8 cellular contexts compared by ENCODE assay signal in the genomic region with DNA sequence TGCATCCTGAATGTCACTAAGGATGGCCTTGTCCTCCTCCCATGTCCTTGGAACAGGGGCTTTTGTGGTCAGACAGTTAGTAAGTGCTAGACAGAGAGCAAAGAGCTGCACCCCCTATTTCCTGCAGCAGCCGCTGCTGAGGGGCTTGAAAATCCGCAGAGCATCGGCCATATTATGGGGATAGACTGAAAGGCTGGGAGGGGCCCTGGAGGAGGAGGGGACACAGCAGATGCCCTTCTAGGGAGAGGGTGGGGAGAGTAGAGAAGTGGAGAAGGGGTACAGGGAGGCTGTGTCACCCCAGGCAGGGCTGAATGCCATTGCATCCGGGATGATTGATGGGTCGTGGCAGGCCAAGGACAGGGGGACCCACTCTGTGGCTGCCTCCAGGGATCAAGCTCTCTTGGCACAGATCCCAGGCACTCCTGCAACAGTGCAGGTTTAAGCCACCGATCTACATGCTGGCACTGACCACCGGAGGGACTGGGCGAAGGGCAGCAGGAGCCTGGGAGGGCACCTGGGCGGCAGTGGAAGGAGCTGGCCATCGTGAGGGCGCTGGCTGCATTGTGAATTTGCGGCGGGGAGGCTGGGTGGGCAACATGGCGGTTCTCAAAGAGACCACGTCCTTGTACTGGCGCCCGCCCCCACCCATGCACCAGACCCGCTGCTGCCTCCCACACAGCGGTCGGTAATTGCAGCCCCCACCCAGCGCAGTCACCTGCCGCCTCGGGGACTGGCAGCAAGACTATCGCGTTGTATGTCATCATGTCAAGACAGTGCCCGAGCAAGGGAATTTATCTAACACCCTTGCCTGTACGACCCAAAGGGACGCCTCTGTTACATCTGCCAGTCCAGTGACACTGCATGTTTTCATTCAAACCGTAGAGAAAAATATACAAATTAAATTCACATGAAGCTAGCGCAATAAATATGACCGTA. TPM values are rescaled to one million over a fixed set of nuclear protein-coding genes. Genes with fewer than 3 reads are reported as not detected.
DNase-seq lines count a peak whose midpoint lies in the region; TF ChIP-seq lines count a peak whose summit lies in the region.
"Not testable (repeated sequence)": the region's sequence is repeated elsewhere in the genome, so short reads cannot be mapped to it uniquely, and the experiment has no call there.

No MANE protein-coding gene starts in this region.

- H3K9ac ChIP-seq in iPS-18a (ENCODE audit: low read length) = peak overlapping the region; percentile 56

- not testable (repeated sequence) for H4K20me1 ChIP-seq in DOHH2 (ENCODE audit: control insufficient read depth, insufficient read depth, low read depth, low read length)

- 8% methylated on average over 28 of the region's 31 CpGs for WGBS in thymus

- TF ChIP-seq CTCF in DOHH2 (IDR thresholded peaks at IDR 0.05; ENCODE audit: low read depth, low read length, poor library complexity, severe bottlenecking); dorsolateral prefrontal cortex (IDR thresholded peaks at IDR 0.05 in 54 of 56, conservative IDR thresholded peaks at IDR 0.05 in 2 of 56; ENCODE audit: low read depth in 1 of 56, partially characterized antibody in 56 of 56); neutrophil (IDR thresholded peaks at IDR 0.05): not testable (repeated sequence)

- H3K9me2 ChIP-seq in DOHH2 (replicated peaks; ENCODE audit: control insufficient read depth, low read length) = not testable (repeated sequence)

- H3K4me3 ChIP-seq in DOHH2 (ENCODE audit: low read length) = peak overlapping the region; percentile 84
- peak overlapping the region; percentile 52 to 99 (median 84) for H3K4me3 ChIP-seq in dorsolateral prefrontal cortex
- H3K4me3 ChIP-seq in iPS-18a (ENCODE audit: low read length) = peak overlapping the region; percentile 89
- H3K4me3 ChIP-seq in neutrophil (ENCODE audit: low read depth in 1 of 2, low read length in 1 of 2) = peak overlapping the region; percentile 56 to 74
- peak overlapping the region; percentile 70 for H3K4me3 ChIP-seq in thymus (ENCODE audit: low read length)

- H3K4me2 ChIP-seq in DOHH2 (ENCODE audit: low read length) = peak overlapping the region; percentile 97

- intact Hi-C loops in dorsolateral prefrontal cortex (cut with DNase I) = loop anchor here (1.0 to 5.0 kb wide), 6 partner anchors 24 to 102 kb away; a partner anchor contains a TSS

- not testable (repeated sequence) for H3K9me3 ChIP-seq in DOHH2 (ENCODE audit: control insufficient read depth, insufficient read depth, low read length); iPS-18a (ENCODE audit: control insufficient read depth, low read depth, low read length); neutrophil; thymus (ENCODE audit: control insufficient read depth)

- DNase-seq in HT-29 (ENCODE audit: low spot score) = peak; percentile 28
- DNase-seq in OCI-M1 (lab: John Stamatoyannopoulos, UW) = peak; percentile 56
- peak; percentile 3 for DNase-seq in activated T-cell treated with anti-CD3 and anti-CD28 coated beads for 48 hours (ENCODE audit: low read depth)
- DNase-seq in dorsolateral prefrontal cortex = peak in 6 of 10 donors; percentile 32 to 61 (median 42)

- H3K4me1 ChIP-seq in DOHH2 (ENCODE audit: control insufficient read depth, low read length) (peaks cover 57% of the 10 kb centered on the region), iPS-18a (ENCODE audit: control insufficient read depth, low read depth, low read length) (peaks cover 25% of the 10 kb centered on the region), neutrophil (ENCODE audit: control insufficient read depth in 1 of 2, insufficient read depth in 1 of 2, low read depth in 1 of 2, low read length in 1 of 2) (peaks cover 8 to 15% of the 10 kb centered on the region in 2 experiments)
- not testable (repeated sequence) for H3K4me1 ChIP-seq in thymus (ENCODE audit: control insufficient read depth, insufficient read depth, low read length)

- H3K27ac ChIP-seq in DOHH2 (ENCODE audit: low read depth, low read length) = 0 out of 2 replicates have a peak overlapping the region, but pooled peaks have one; percentile 0
- H3K27ac ChIP-seq in dorsolateral prefrontal cortex = peak overlapping the region in 56 of 59 donors; percentile 45 to 99 (median 96)
- H3K27ac ChIP-seq in iPS-18a (ENCODE audit: low read length); neutrophil; thymus (ENCODE audit: low read depth): not testable (repeated sequence)

- H3F3A ChIP-seq in DOHH2 (ENCODE audit: control insufficient read depth, insufficient read depth) = peaks cover 30% of the 10 kb centered on the region

- not testable (repeated sequence) for H3K27me3 ChIP-seq in DOHH2 (ENCODE audit: control insufficient read depth, low read length); dorsolateral prefrontal cortex; iPS-18a (ENCODE audit: control insufficient read depth, insufficient read depth, low read length); thymus (ENCODE audit: control insufficient read depth, insufficient read depth)
- peaks cover 90% of the 10 kb centered on the region for H3K27me3 ChIP-seq in neutrophil

- H3K36me3 ChIP-seq in DOHH2 (ENCODE audit: control insufficient read depth, low read length) (peaks cover 24% of the 10 kb centered on the region), iPS-18a (ENCODE audit: control insufficient read depth, low read depth, low read length) (peaks cover 29% of the 10 kb centered on the region)
- H3K36me3 ChIP-seq in neutrophil; thymus (ENCODE audit: control insufficient read depth, insufficient read depth): not testable (repeated sequence)

- H3K79me2 ChIP-seq in DOHH2 (ENCODE audit: control insufficient read depth, low read length) = not testable (repeated sequence)

RNA-seq across cellular contexts. Expression of a gene that starts 0.9 kb away (rescaled TPM):
- total RNA-seq in HT-29 (2014; rRNA removed; shearing (Covaris generic)) = 67.5 and 73.0 TPM in 2 replicates
- total RNA-seq in dorsolateral prefrontal cortex = 100 to 1,000 TPM; 207 to 859 (median 516) TPM
- polyA plus RNA-seq in thymus = 19.6 TPM

RNA-seq across cellular contexts. Expression of a gene that starts 37.9 kb away (rescaled TPM):
- total RNA-seq in HT-29 (2014; rRNA removed; shearing (Covaris generic)) = 7.3 and 8.7 TPM in 2 replicates
- 10 to 100 TPM; 13.6 to 41.1 (median 26.1) TPM for total RNA-seq in dorsolateral prefrontal cortex
- 16.8 TPM for polyA plus RNA-seq in thymus

Comparison
In these comparisons a context has a peak if more than half of its experiments do, and no peak if none do; other contexts are left out.
1. DNase-seq: peak in every context shown above with its lines; median percentile 56 in OCI-M1; 42 in dorsolateral prefrontal cortex; 28 in HT-29; 3 in activated T-cell treated with anti-CD3 and anti-CD28 coated beads for 48 hours.